Comparison of ENCODE assay signal across 1 cellular context in genomic region chr12:95101960-95102359, GRCh38.
TF ChIP-seq lines count a peak whose summit lies in the region.

No MANE protein-coding gene starts in this region.

TF ChIP-seq in HEK293, 187 proteins besides CTCF, POLR2A, EP300 and RAD21:
- TF ChIP-seq, protein P1, sequence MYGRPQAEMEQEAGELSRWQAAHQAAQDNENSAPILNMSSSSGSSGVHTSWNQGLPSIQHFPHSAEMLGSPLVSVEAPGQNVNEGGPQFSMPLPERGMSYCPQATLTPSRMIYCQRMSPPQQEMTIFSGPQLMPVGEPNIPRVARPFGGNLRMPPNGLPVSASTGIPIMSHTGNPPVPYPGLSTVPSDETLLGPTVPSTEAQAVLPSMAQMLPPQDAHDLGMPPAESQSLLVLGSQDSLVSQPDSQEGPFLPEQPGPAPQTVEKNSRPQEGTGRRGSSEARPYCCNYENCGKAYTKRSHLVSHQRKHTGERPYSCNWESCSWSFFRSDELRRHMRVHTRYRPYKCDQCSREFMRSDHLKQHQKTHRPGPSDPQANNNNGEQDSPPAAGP (tag by site-specific recombination; IDR thresholded peaks at IDR 0.05) = peak; percentile 27; the same call in 1 of the 2 replicates
